1 cellular context compared by ENCODE assay signal in genomic region chr1:89254658-89255287, GRCh38.
TF ChIP-seq lines count a peak whose summit lies in the region.

No MANE protein-coding gene starts in this region.

TF ChIP-seq in K562, 482 proteins besides CTCF, POLR2A, EP300 and RAD21:
- no peak for TF ChIP-seq STAG1 (CRISPR knock-in tag; IDR thresholded peaks at IDR 0.05; ENCODE audit: borderline replicate concordance)
- TF ChIP-seq RBBP5 (IDR thresholded peaks at IDR 0.05; ENCODE audit: borderline replicate concordance, insufficient read depth, low read length, poor library complexity, severe bottlenecking): no peak
- TF ChIP-seq ELF1 (tag; IDR thresholded peaks at IDR 0.05): no peak
- TF ChIP-seq NFIC (IDR thresholded peaks at IDR 0.05): peak; percentile 70
- no peak for TF ChIP-seq ZNF518B (CRISPR knock-in tag; IDR thresholded peaks at IDR 0.05)
- TF ChIP-seq PHF8 (IDR thresholded peaks at IDR 0.05; ENCODE audit: borderline replicate concordance, low read length): no peak
- no peak for TF ChIP-seq GTF2E2 (tag; IDR thresholded peaks at IDR 0.05)
